In the genomic region with DNA sequence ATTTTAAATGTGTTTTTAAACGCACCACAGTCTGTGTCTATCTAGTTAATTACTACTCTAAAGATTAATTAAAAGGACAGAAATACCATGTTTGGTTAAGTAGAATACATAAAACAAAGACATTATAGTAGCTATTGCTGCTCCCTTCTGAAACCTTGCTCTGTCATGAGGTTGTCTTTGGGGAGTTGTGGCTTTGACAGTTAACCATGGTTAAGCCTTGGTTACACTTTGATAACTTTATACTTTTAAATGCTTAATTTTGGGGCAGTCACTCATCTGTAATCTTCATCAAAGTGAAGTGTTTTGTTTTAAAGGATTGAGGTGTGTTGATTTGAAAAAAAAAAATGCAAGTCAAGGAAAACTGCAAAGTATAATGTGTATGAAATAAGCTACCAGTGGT, we compare ENCODE assay signal across 15 cellular contexts. TPM values are rescaled to one million over a fixed set of nuclear protein-coding genes. Genes with fewer than 3 reads are reported as not detected.
DNase-seq lines count a peak whose midpoint lies in the region; ATAC-seq and TF ChIP-seq lines count a peak whose summit lies in the region.
"Had no signal": no experiment of that assay in that cellular context is flagged by ENCODE, and none has a peak within 500 bp of the region (broad histone marks: within the 10 kb centered on the region; RNA-seq: fewer than 3 reads in every experiment).

No MANE protein-coding gene starts in this region.

- H3K27me3 ChIP-seq in BE2C: no peaks in the 10 kb centered on the region

- H3K4me1 ChIP-seq in BE2C: no peaks in the 10 kb centered on the region

- DNase-seq in natural killer cell treated with Interleukin-12 subunit alpha and Interleukin-12 subunit beta and Interleukin-15 and Interleukin-18, amount 100 ng/mL, for 72 hours (ENCODE audit: low spot score): no peak
- DNase-seq in BE2C: no peak
- no peak for DNase-seq in NCI-H2171 treated with DMSO at 0.1 percent for 48 hours (lab: John Stamatoyannopoulos, UW)
- no peak for DNase-seq in SW480 (ENCODE audit: low spot score)
- DNase-seq: activated gamma-delta T cell treated with Interleukin-2 at 50 U/mL for 16 hours, NCI-H2029 treated with DMSO at 0.1 percent for 48 hours had no signal

- H3K36me3 ChIP-seq in BE2C: no peaks in the 10 kb centered on the region

- H3K9me3 ChIP-seq in BE2C: no peaks in the 10 kb centered on the region

- TF ChIP-seq CTCF in BE2C (IDR thresholded peaks at IDR 0.05; ENCODE audit: low read depth, low read length): no peak

- H3K27me3 Mint-ChIP-seq in natural killer cell treated with Interleukin-12 subunit alpha and Interleukin-12 subunit beta and Interleukin-15 and Interleukin-18, amount 100 ng/mL, for 72 hours: no peaks in the 10 kb centered on the region

- H3K4me1 Mint-ChIP-seq in natural killer cell treated with Interleukin-12 subunit alpha and Interleukin-12 subunit beta and Interleukin-15 and Interleukin-18, amount 100 ng/mL, for 72 hours (ENCODE audit: low read depth in 2 of 2): peaks cover 4 to 6% of the 10 kb centered on the region in 2 donors
- H3K4me1 Mint-ChIP-seq: nephron had no signal

- ATAC-seq in GM18499 (IDR thresholded peaks at IDR 0.05; ENCODE audit: insufficient read depth, unreplicated experiment) (peak; percentile 42), GM19397 (IDR thresholded peaks at IDR 0.05; ENCODE audit: unreplicated experiment) (peak; percentile 66), HG02840 (IDR thresholded peaks at IDR 0.05; ENCODE audit: low FRiP score, unreplicated experiment) (peak; percentile 54), HG03521 (IDR thresholded peaks at IDR 0.05; ENCODE audit: unreplicated experiment) (peak; percentile 49)
- no peak for ATAC-seq in natural killer cell treated with Interleukin-12 subunit alpha and Interleukin-12 subunit beta and Interleukin-15 and Interleukin-18, amount 100 ng/mL, for 72 hours

- no peak overlapping the region for H3K27ac Mint-ChIP-seq in natural killer cell treated with Interleukin-12 subunit alpha and Interleukin-12 subunit beta and Interleukin-15 and Interleukin-18, amount 100 ng/mL, for 72 hours
- H3K27ac Mint-ChIP-seq: nephron had no signal

- H3K4me3 ChIP-seq in BE2C (ENCODE audit: low read depth, low read length): no peak overlapping the region

- no peaks in the 10 kb centered on the region for H3K9me3 Mint-ChIP-seq in natural killer cell treated with Interleukin-12 subunit alpha and Interleukin-12 subunit beta and Interleukin-15 and Interleukin-18, amount 100 ng/mL, for 72 hours
- H3K9me3 Mint-ChIP-seq: nephron had no signal

- H3K4me3 Mint-ChIP-seq in natural killer cell treated with Interleukin-12 subunit alpha and Interleukin-12 subunit beta and Interleukin-15 and Interleukin-18, amount 100 ng/mL, for 72 hours: no peak overlapping the region
- H3K4me3 Mint-ChIP-seq: nephron had no signal

- no peaks in the 10 kb centered on the region for H3K36me3 Mint-ChIP-seq in natural killer cell treated with Interleukin-12 subunit alpha and Interleukin-12 subunit beta and Interleukin-15 and Interleukin-18, amount 100 ng/mL, for 72 hours

RNA-seq across cellular contexts. Expression of gene TBR1, which starts 29.9 kb away (rescaled TPM):
- under 1 TPM in 1 of 2 donors, not detected in 1; 0.05 TPM for total RNA-seq in natural killer cell treated with Interleukin-12 subunit alpha and Interleukin-12 subunit beta and Interleukin-15 and Interleukin-18, amount 100 ng/mL, for 72 hours
- polyA plus RNA-seq in BE2C (2012; ENCODE audit: insufficient read depth, insufficient read length, low read depth): not detected
- total RNA-seq: fibroblast of lung, skeletal muscle tissue had no signal
- polyA plus RNA-seq: BJ, fibroblast of lung, urinary bladder had no signal

Comparison
In these comparisons a context has a peak if more than half of its experiments do, and no peak if none do; other contexts are left out.
1. ATAC-seq: peak in GM18499 (single experiment), GM19397 (single experiment), HG02840 (single experiment) and HG03521 (single experiment); none in natural killer cell treated with Interleukin-12 subunit alpha and Interleukin-12 subunit beta and Interleukin-15 and Interleukin-18, amount 100 ng/mL, for 72 hours (0 of 2).